ENCODE assay signal across 9 cellular contexts in the genomic region with DNA sequence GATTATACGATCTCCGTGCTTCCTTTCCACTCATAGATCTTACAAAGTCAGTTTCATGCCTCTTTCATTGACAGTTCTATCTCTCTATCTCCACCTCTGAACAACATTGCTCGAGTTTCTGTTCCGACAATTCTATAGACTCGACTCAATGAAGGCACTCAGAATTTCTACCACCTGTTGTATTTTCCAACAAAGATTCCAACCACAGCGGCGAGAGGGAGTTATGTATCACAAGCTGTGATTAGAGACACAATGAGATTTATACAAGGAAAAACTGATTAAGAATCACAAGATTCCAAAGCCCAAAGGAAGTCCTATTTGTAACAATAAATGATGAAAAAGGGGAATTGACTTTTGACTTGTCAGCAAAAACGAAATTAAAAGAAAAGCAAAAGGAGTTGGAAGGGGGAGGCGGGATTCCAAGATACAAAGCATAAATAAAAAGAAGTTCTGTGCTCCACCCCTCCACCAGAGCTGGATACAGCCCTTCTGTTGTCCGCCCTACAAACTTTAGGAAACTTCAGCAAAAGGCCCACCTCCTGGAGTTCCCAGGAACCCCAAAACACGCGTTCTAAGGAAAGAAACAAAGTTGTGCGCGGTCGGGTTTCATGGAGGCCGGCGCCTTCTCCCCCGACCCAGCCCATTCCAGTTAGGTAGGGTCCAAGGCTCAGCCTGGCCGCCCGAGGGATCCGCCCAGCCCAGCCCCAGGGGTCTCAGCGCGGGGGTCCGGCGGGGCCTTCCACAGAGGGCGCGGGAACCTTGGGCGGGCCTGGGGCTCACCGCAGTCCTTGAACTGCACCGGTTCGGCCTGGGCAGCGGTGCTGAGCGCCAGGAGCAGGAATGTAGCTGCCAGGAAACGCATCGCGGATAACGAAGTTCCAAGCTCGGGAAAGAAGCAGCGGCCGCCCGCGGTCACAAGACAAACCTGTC. TPM values are rescaled to one million over a fixed set of nuclear protein-coding genes. Genes with fewer than 3 reads are reported as not detected.
DNase-seq lines count a peak whose midpoint lies in the region; ATAC-seq, FAIRE-seq and TF ChIP-seq lines count a peak whose summit lies in the region.
"Had no signal": no experiment of that assay in that cellular context is flagged by ENCODE, and none has a peak within 500 bp of the region (broad histone marks: within the 10 kb centered on the region; RNA-seq: fewer than 3 reads in every experiment).

A gene (minus strand): TSS at position 893 of the 930 bp plus-strand sequence. CDS start 31 bp downstream, at position 862.

- H3K27me3 Mint-ChIP-seq in naive thymus-derived CD8-positive, alpha-beta T cell = no peaks in the 10 kb centered on the region
- H3K27me3 Mint-ChIP-seq: central memory CD8-positive, alpha-beta T cell had no signal

- intact Hi-C loops in Panc1 (cut with micrococcal nuclease; ENCODE audit: unreplicated experiment) = no loop called here

- POLR2A ChIA-PET in Panc1 (lab: Charles Lee) = interaction anchor here (0.6 to 0.8 kb wide), 3 partner anchors 27 to 1158 kb away, joined by 3 to 13 read pairs (median 4); no protein-coding TSS in a partner anchor
- POLR2A ChIA-PET in naive thymus-derived CD8-positive, alpha-beta T cell (lab: Charles Lee) = interaction anchor here (0.9 to 1.3 kb wide), 5 partner anchors 9 to 271 kb away, joined by 3 to 4 read pairs (median 3); no protein-coding TSS in a partner anchor

- no TSS peak for BruUV-seq in Panc1 (replicated peaks; lab: Mats Ljungman, UMichigan)

- H3K4me3 ChIP-seq in Panc1 (ENCODE audit: low read depth in 2 of 2, low read length in 2 of 2) (peak within 1 kb of the TSS; percentile 87 to 91), epithelial cell of proximal tubule (ENCODE audit: low read depth, low read length) (peak within 1 kb of the TSS; percentile 98)

- H3K27me3 ChIP-seq in Panc1 (ENCODE audit: control insufficient read depth, insufficient read depth, low read length) = no peaks in the 10 kb centered on the region

- no peaks in the 10 kb centered on the region for H3K9me3 Mint-ChIP-seq in naive thymus-derived CD8-positive, alpha-beta T cell
- H3K9me3 Mint-ChIP-seq: central memory CD8-positive, alpha-beta T cell had no signal

- DNase-seq in Panc1 (ENCODE audit: low read depth, low spot score) = no peak
- no peak for DNase-seq in epithelial cell of proximal tubule (ENCODE audit: low read depth)
- DNase-seq in naive thymus-derived CD8-positive, alpha-beta T cell = peak in 3 of 10 donors; percentile 12 to 19 (median 19)
- DNase-seq in D341Med (ENCODE audit: low spot score) = no peak
- DNase-seq in urothelium cell line (ENCODE audit: low spot score) = no peak
- DNase-seq in superior temporal gyrus (ENCODE audit: extremely low spot score) = no peak

- H3K36me3 Mint-ChIP-seq in naive thymus-derived CD8-positive, alpha-beta T cell = peaks cover 0 to 11% (median 0%) of the 10 kb centered on the region in 3 donors

- peaks cover 10 to 50% (median 29%) of the 10 kb centered on the region in 4 donors for H3K4me1 Mint-ChIP-seq in naive thymus-derived CD8-positive, alpha-beta T cell

- CTCF ChIA-PET in Panc1 (lab: Charles Lee) = no interaction called here

- FAIRE-seq in urothelium cell line (lab: Jason Lieb, UNC) = no peak

- H3K36me3 ChIP-seq in Panc1 (ENCODE audit: control insufficient read depth, insufficient read depth, low read length) = peaks cover 3% of the 10 kb centered on the region; the same call in 1 of the 2 replicates

- ATAC-seq in GM18498 (IDR thresholded peaks at IDR 0.05; ENCODE audit: unreplicated experiment) (peak; percentile 14), HG02588 (IDR thresholded peaks at IDR 0.05; ENCODE audit: unreplicated experiment) (peak; percentile 17), Panc1 (peak; percentile 26)
- no peak for ATAC-seq in naive thymus-derived CD8-positive, alpha-beta T cell

- peaks cover 9% of the 10 kb centered on the region for H3K4me1 ChIP-seq in Panc1 (ENCODE audit: control insufficient read depth, insufficient read depth, low read length)

- peak within 1 kb of the TSS in 7 of 10 donors; percentile 85 to 96 (median 95) for H3K27ac Mint-ChIP-seq in naive thymus-derived CD8-positive, alpha-beta T cell

- in situ Hi-C loops in Panc1 (cut with HindIII; ENCODE audit: low pct_unique_long_range_greater_than_20kb, low sequenced_read_pairs) = no loop called here

- H3K4me3 Mint-ChIP-seq in naive thymus-derived CD8-positive, alpha-beta T cell = no peak within 1 kb of the TSS
- H3K4me3 Mint-ChIP-seq: central memory CD8-positive, alpha-beta T cell had no signal

- peak within 1 kb of the TSS; percentile 85 for H3K27ac ChIP-seq in Panc1 (ENCODE audit: low read length)

- TF ChIP-seq CTCF in Panc1 (IDR thresholded peaks at IDR 0.05) (no peak), epithelial cell of proximal tubule (conservative IDR thresholded peaks at IDR 0.05; ENCODE audit: low read depth, low read length) (no peak)

- no peaks in the 10 kb centered on the region for H3K9me3 ChIP-seq in Panc1 (ENCODE audit: control insufficient read depth, insufficient read depth, low read depth, low read length)

RNA-seq across cellular contexts. Expression of the gene that starts here (rescaled TPM):
- total RNA-seq in Panc1 (2021; ENCODE audit: unreplicated experiment) = 141 TPM
- 191 TPM for polyA plus RNA-seq in Panc1 (2012; ENCODE audit: insufficient read length)
- total RNA-seq in epithelial cell of proximal tubule = 229 and 281 TPM in 2 replicates
- total RNA-seq in naive thymus-derived CD8-positive, alpha-beta T cell = 10 to 100 TPM; 40.9 to 44.4 TPM
- 10 to 100 TPM; 53.8 to 65.2 (median 57.0) TPM for polyA plus RNA-seq in naive thymus-derived CD8-positive, alpha-beta T cell

Comparison
In these comparisons a context has a peak if more than half of its experiments do, and no peak if none do; other contexts are left out.
1. ATAC-seq: peak in GM18498 (single experiment), HG02588 (single experiment) and Panc1 (single experiment); none in naive thymus-derived CD8-positive, alpha-beta T cell (0 of 2).